Comparison of ENCODE assay signal across 2 cellular contexts in the genomic region with DNA sequence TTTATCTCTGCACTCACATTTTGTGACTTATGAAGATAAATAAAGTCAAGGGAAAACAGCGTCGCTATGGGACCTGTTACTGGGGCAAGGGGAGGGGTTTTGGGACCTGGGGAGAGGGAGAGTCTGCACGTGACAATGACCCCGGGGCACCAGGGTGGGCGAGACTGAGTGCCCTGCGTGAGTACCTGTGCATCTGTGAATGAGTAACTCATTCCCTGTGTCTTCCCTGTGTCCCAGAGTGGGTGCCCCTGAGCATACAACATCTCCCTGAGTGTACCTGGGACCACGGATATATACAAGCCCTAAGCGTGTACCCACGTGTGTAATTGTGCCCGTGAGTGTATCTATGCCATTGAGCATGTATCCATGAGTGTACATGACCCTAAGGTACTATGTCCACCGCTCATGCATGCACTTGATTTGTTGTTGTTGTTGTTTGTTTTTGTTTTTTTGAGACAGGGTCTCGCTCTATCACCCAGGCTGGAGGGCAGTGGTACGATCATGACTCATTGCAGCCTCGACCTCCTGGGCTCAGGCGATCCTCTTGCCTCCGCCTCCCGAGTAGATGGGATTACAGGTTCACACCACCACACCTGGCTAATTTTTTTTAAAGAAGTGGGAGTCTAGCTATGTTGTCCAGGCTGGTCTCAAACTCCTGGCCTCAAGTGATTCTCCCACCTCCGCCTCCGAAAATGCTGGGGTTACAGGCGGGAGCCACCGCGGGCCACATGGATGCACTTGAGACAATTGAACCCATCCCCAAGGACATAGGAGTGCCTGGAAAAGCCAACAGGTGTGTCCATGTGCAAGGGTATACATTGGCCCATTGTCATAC.
TF ChIP-seq lines count a peak whose summit lies in the region.

No MANE protein-coding gene starts in this region.

TF ChIP-seq in HEK293T, 16 proteins besides CTCF, POLR2A, EP300 and RAD21:
- TF ChIP-seq LEF1 (IDR thresholded peaks at IDR 0.05; ENCODE audit: borderline replicate concordance) (no peak), NFRKB (IDR thresholded peaks at IDR 0.05) (no peak), L3MBTL2 (conservative IDR thresholded peaks at IDR 0.05) (0 out of 2 replicates have a peak, but pooled peaks have one; percentile 30)
TF ChIP-seq in HEK293T: peak in this region for 1.

TF ChIP-seq in K562, 482 proteins besides CTCF, POLR2A, EP300 and RAD21:
- TF ChIP-seq SMAD1 (IDR thresholded peaks at IDR 0.05; ENCODE audit: low read depth, low read length, partially characterized antibody) (no peak), EP400 (IDR thresholded peaks at IDR 0.05) (0 out of 2 replicates have a peak, but pooled peaks have one; percentile 12), ZNF121 (CRISPR knock-in tag; conservative IDR thresholded peaks at IDR 0.05) (0 out of 2 replicates have a peak, but pooled peaks have one; percentile 4), ELF2 (CRISPR knock-in tag; IDR thresholded peaks at IDR 0.05) (no peak)
